Comparison of ENCODE assay signal across 15 cellular contexts in the genomic region with DNA sequence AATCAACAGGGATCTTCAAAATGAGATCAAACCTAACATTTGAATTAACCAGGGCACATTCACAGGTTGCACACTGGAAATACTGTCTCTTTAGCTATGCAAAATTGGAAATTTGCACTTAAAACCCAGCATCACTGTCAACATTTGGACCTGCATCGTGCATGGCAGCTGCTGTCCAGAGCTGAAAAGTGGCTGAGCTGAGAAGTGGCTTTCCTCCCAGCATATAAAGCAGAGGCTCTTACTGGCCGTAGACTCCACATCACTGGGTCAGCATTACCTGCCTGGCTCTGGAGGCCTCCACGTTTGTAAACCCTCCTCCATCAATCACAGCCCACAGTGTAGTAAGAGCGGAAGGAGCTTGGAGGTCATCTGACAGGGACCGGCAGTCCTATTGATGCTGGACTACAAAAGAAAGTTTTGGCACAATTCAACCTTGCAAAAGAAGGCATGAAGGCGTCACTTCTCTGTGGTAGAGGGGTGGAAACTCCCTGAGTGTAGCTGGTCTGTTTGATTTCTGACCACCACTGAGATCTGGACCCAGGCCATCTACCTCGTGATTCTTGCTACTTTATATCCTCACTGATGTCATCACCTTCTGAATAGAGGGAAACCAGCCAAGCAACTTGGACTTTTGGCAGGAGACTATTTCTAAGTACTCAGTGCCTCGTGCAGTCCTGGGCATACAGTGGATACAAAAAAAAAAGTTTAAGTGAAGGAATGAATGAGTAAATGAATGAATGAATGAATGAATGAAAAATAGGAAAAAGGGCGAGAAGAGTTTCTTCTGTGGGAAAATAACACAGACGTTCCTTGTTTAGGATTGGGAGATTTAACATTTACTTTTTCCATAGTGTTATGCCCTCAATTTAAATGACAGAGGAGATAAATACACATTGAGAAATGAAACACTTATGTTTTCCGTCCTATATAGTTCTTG. TPM values are rescaled to one million over a fixed set of nuclear protein-coding genes. Genes with fewer than 3 reads are reported as not detected.
DNase-seq lines count a peak whose midpoint lies in the region; ATAC-seq and TF ChIP-seq lines count a peak whose summit lies in the region.
"Had no signal": no experiment of that assay in that cellular context is flagged by ENCODE, and none has a peak within 500 bp of the region (broad histone marks: within the 10 kb centered on the region; RNA-seq: fewer than 3 reads in every experiment).

No MANE protein-coding gene starts in this region.

- 30% methylated on average over 10 of the region's 11 CpGs for WGBS in mammary epithelial cell (ENCODE audit: low coverage, missing lambda C conversion rate)
- 80 to 91% methylated on average over 7 to 11 of the region's 11 CpGs for WGBS in endodermal cell (ENCODE audit: insufficient coverage in 1 of 2, insufficient read length in 1 of 2), 2 experiments

- CTCF ChIA-PET in mammary epithelial cell (lab: Charles Lee; ENCODE audit: low non-redundant PET), result no interaction called here
- CTCF ChIA-PET in naive thymus-derived CD4-positive, alpha-beta T cell (lab: Charles Lee), result no interaction called here

- peak; percentile 24 for ATAC-seq in left lobe of liver
- no peak for ATAC-seq in naive thymus-derived CD4-positive, alpha-beta T cell
- ATAC-seq: natural killer cell had no signal

- H3K4me1 ChIP-seq in mammary epithelial cell (ENCODE audit: insufficient read depth, low read length) (no peaks in the 10 kb centered on the region), endodermal cell (ENCODE audit: control insufficient read depth, insufficient read depth, low read length) (no peaks in the 10 kb centered on the region)
- H3K4me1 ChIP-seq in naive thymus-derived CD4-positive, alpha-beta T cell (ENCODE audit: control insufficient read depth in 2 of 2, insufficient read depth in 2 of 2, low read length in 2 of 2), result no peaks in the 10 kb centered on the region
- H3K4me1 ChIP-seq: ascending aorta had no signal

- H3K4me3 ChIP-seq in mammary epithelial cell (replicated peaks in 1 of 3; ENCODE audit: insufficient read depth in 1 of 3, low read depth in 2 of 3, low read length in 3 of 3), result no peak overlapping the region
- H3K4me3 ChIP-seq in naive thymus-derived CD4-positive, alpha-beta T cell (ENCODE audit: low read length), result no peak overlapping the region
- no peak overlapping the region for H3K4me3 ChIP-seq in endodermal cell (ENCODE audit: low read length)
- H3K4me3 ChIP-seq: ascending aorta had no signal

- H3K9ac ChIP-seq in mammary epithelial cell (ENCODE audit: insufficient read depth, low read length) (no peak overlapping the region), endodermal cell (ENCODE audit: extremely low read depth, low read length, poor library complexity, severe bottlenecking) (no peak overlapping the region)

- no peak overlapping the region for H3K4me3 Mint-ChIP-seq in naive thymus-derived CD4-positive, alpha-beta T cell
- no peak overlapping the region for H3K4me3 Mint-ChIP-seq in endodermal cell
- H3K4me3 Mint-ChIP-seq: natural killer cell had no signal

- H3K9me3 ChIP-seq in mammary epithelial cell (replicated peaks; ENCODE audit: insufficient read depth, low read length) (no peaks in the 10 kb centered on the region), endodermal cell (ENCODE audit: control insufficient read depth, low read length) (no peaks in the 10 kb centered on the region)
- H3K9me3 ChIP-seq in naive thymus-derived CD4-positive, alpha-beta T cell (ENCODE audit: control insufficient read depth in 2 of 3, low read length in 3 of 3), result no peaks in the 10 kb centered on the region
- H3K9me3 ChIP-seq: ascending aorta had no signal

- H3K9me3 Mint-ChIP-seq in naive thymus-derived CD4-positive, alpha-beta T cell, result peaks cover 0 to 4% (median 2%) of the 10 kb centered on the region in 11 donors
- peaks cover 3% of the 10 kb centered on the region for H3K9me3 Mint-ChIP-seq in endodermal cell

- intact Hi-C loops in mammary epithelial cell (cut with micrococcal nuclease), result no loop called here
- intact Hi-C loops in naive thymus-derived CD4-positive, alpha-beta T cell (cut with micrococcal nuclease), result no loop called here

- DNase-seq in AG08396 (ENCODE audit: low spot score), result peak; percentile 15
- peak; percentile 16 for DNase-seq in NCI-H2029 treated with DMSO at 0.1 percent for 48 hours (lab: John Stamatoyannopoulos, UW)
- DNase-seq in mammary epithelial cell, result peak; percentile 78
- DNase-seq in left lobe of liver (ENCODE audit: low spot score), result no peak
- DNase-seq in naive thymus-derived CD4-positive, alpha-beta T cell, result no peak
- DNase-seq in endodermal cell, result no peak
- no peak for DNase-seq in activated CD4-positive, alpha-beta T cell treated with anti-CD3 and anti-CD28 coated beads, Interleukin-2, amount 50 U/mL, for 4 hours
- DNase-seq in AG08395 (ENCODE audit: low spot score), result no peak
- DNase-seq: activated T-cell treated with anti-CD3 and anti-CD28 coated beads, Interleukin-2, amount 50 U/mL, for 1 hour; natural killer cell; NCI-H345; SHP77; stimulated activated CD4-positive, alpha-beta T cell treated with anti-CD3 and anti-CD28 coated beads, Interleukin-12 subunit alpha, Interleukin-12 subunit beta, amount 100 ng/mL, for 4 hours had no signal

- POLR2A ChIA-PET in naive thymus-derived CD4-positive, alpha-beta T cell (lab: Charles Lee), result no interaction called here

- TF ChIP-seq CTCF in mammary epithelial cell (conservative IDR thresholded peaks at IDR 0.05 in 1 of 2, IDR thresholded peaks at IDR 0.05 in 1 of 2; ENCODE audit: extremely low read depth in 1 of 2, insufficient read depth in 1 of 2, low read depth in 1 of 2, low read length in 2 of 2), result no peak
- no peak for TF ChIP-seq CTCF in endodermal cell (conservative IDR thresholded peaks at IDR 0.05)

- H3K4me1 Mint-ChIP-seq in naive thymus-derived CD4-positive, alpha-beta T cell, result no peaks in the 10 kb centered on the region
- H3K4me1 Mint-ChIP-seq in endodermal cell, result no peaks in the 10 kb centered on the region
- H3K4me1 Mint-ChIP-seq: natural killer cell had no signal

- in situ Hi-C loops in mammary epithelial cell (cut with MboI; ENCODE audit: low sequenced_read_pairs in 2 of 2), result no loop called here

- no peaks in the 10 kb centered on the region for H3K36me3 ChIP-seq in mammary epithelial cell (ENCODE audit: insufficient read depth, low read length)
- H3K36me3 ChIP-seq in naive thymus-derived CD4-positive, alpha-beta T cell (ENCODE audit: control insufficient read depth in 2 of 3, insufficient read depth in 3 of 3, low read length in 3 of 3), result no peaks in the 10 kb centered on the region
- H3K36me3 ChIP-seq in endodermal cell (ENCODE audit: control insufficient read depth, insufficient read depth, low read length), result no peaks in the 10 kb centered on the region
- H3K36me3 ChIP-seq: ascending aorta had no signal

- no peak overlapping the region for H3K27ac Mint-ChIP-seq in naive thymus-derived CD4-positive, alpha-beta T cell
- no peak overlapping the region for H3K27ac Mint-ChIP-seq in endodermal cell
- H3K27ac Mint-ChIP-seq: natural killer cell had no signal

- peaks cover 0 to 7% (median 0%) of the 10 kb centered on the region in 5 donors for H3K27me3 Mint-ChIP-seq in naive thymus-derived CD4-positive, alpha-beta T cell
- H3K27me3 Mint-ChIP-seq in endodermal cell (ENCODE audit: insufficient read depth), result peaks cover 3% of the 10 kb centered on the region

- H3K36me3 Mint-ChIP-seq in naive thymus-derived CD4-positive, alpha-beta T cell, result no peaks in the 10 kb centered on the region
- H3K36me3 Mint-ChIP-seq in endodermal cell (ENCODE audit: low read depth), result no peaks in the 10 kb centered on the region
- H3K36me3 Mint-ChIP-seq: natural killer cell had no signal

- H4K20me1 ChIP-seq in mammary epithelial cell (ENCODE audit: insufficient read depth, low read length), result no peaks in the 10 kb centered on the region

- no TSS peak for BruUV-seq in mammary epithelial cell (replicated peaks; lab: Mats Ljungman, UMichigan)

- no peak overlapping the region for H3K4me2 ChIP-seq in mammary epithelial cell (ENCODE audit: insufficient read depth, low read depth, low read length)

- dilution Hi-C loops in mammary epithelial cell (cut with HindIII; ENCODE audit: low sequenced_read_pairs), result no loop called here

- H2AFZ ChIP-seq in mammary epithelial cell (ENCODE audit: low read depth, low read length), result no peak overlapping the region

- H3K27ac ChIP-seq in mammary epithelial cell (ENCODE audit: insufficient read depth, low read depth, low read length) (no peak overlapping the region), endodermal cell (ENCODE audit: low read depth, low read length) (no peak overlapping the region)
- H3K27ac ChIP-seq in naive thymus-derived CD4-positive, alpha-beta T cell (ENCODE audit: low read depth, low read length), result no peak overlapping the region
- H3K27ac ChIP-seq: ascending aorta had no signal

- H3K27me3 ChIP-seq in mammary epithelial cell (ENCODE audit: insufficient read depth, low read length) (no peaks in the 10 kb centered on the region), endodermal cell (ENCODE audit: control insufficient read depth, insufficient read depth, low read length, poor library complexity, severe bottlenecking) (no peaks in the 10 kb centered on the region)
- H3K27me3 ChIP-seq in naive thymus-derived CD4-positive, alpha-beta T cell (ENCODE audit: control insufficient read depth in 2 of 2, insufficient read depth in 2 of 2, low read length in 2 of 2), result no peaks in the 10 kb centered on the region
- H3K27me3 ChIP-seq: ascending aorta had no signal

- H3K79me2 ChIP-seq in mammary epithelial cell (ENCODE audit: insufficient read depth, low read length), result no peaks in the 10 kb centered on the region

RNA-seq across cellular contexts. Expression of a gene that starts 14.8 kb away (rescaled TPM):
- 1 to 10 TPM; 1.5 to 3.3 TPM for total RNA-seq in mammary epithelial cell
- polyA plus RNA-seq in mammary epithelial cell, result 1.1 TPM
- 0.93 TPM for polyA minus RNA-seq in mammary epithelial cell
- 2.4 TPM for total RNA-seq in left lobe of liver
- total RNA-seq in naive thymus-derived CD4-positive, alpha-beta T cell, result not detected
- polyA plus RNA-seq in naive thymus-derived CD4-positive, alpha-beta T cell, result under 1 TPM in 1 of 2 donors, not detected in 1; 0.12 TPM
- total RNA-seq in endodermal cell, result 1 to 10 TPM; 1.1 to 1.7 TPM
- polyA plus RNA-seq in endodermal cell (2013, experiment 1 of 2), result 0.46 TPM
- 0.37 TPM for polyA plus RNA-seq in endodermal cell (2013, experiment 2 of 2)
- total RNA-seq: ascending aorta, natural killer cell had no signal
- polyA plus RNA-seq: endothelial cell of umbilical vein had no signal

Comparison
In these comparisons a context has a peak if more than half of its experiments do, and no peak if none do; other contexts are left out.
1. DNase-seq: peak in AG08396 (single experiment), NCI-H2029 treated with DMSO at 0.1 percent for 48 hours (single experiment) and mammary epithelial cell (single experiment); none in left lobe of liver (single experiment), naive thymus-derived CD4-positive, alpha-beta T cell (0 of 9), endodermal cell (single experiment), activated CD4-positive, alpha-beta T cell treated with anti-CD3 and anti-CD28 coated beads, Interleukin-2, amount 50 U/mL, for 4 hours (0 of 2) and AG08395 (single experiment).